1 cellular context compared by ENCODE assay signal in the genomic region with DNA sequence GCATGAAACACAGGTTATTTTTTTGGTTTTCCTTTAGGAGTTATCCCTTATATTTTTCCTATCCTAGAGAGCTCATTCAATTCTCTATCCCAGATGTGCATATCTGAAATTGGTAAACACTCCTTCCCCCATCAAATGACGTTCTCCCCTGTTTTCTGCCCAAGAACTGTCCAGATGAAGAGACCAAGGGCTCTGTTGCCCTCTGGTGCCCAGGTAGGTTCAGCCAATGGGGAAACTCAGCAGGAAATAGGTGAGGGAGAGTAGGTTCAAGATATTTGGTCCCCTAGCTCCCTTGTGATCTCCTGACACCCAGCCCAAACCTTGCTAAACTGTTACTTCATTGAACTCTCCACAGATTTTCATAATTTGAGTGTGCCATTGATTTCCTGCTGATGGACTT.
TF ChIP-seq lines count a peak whose summit lies in the region.

No MANE protein-coding gene starts in this region.

TF ChIP-seq in GM12878, 131 proteins besides CTCF, POLR2A, EP300 and RAD21 (continued from another document):
- TF ChIP-seq, protein P1, sequence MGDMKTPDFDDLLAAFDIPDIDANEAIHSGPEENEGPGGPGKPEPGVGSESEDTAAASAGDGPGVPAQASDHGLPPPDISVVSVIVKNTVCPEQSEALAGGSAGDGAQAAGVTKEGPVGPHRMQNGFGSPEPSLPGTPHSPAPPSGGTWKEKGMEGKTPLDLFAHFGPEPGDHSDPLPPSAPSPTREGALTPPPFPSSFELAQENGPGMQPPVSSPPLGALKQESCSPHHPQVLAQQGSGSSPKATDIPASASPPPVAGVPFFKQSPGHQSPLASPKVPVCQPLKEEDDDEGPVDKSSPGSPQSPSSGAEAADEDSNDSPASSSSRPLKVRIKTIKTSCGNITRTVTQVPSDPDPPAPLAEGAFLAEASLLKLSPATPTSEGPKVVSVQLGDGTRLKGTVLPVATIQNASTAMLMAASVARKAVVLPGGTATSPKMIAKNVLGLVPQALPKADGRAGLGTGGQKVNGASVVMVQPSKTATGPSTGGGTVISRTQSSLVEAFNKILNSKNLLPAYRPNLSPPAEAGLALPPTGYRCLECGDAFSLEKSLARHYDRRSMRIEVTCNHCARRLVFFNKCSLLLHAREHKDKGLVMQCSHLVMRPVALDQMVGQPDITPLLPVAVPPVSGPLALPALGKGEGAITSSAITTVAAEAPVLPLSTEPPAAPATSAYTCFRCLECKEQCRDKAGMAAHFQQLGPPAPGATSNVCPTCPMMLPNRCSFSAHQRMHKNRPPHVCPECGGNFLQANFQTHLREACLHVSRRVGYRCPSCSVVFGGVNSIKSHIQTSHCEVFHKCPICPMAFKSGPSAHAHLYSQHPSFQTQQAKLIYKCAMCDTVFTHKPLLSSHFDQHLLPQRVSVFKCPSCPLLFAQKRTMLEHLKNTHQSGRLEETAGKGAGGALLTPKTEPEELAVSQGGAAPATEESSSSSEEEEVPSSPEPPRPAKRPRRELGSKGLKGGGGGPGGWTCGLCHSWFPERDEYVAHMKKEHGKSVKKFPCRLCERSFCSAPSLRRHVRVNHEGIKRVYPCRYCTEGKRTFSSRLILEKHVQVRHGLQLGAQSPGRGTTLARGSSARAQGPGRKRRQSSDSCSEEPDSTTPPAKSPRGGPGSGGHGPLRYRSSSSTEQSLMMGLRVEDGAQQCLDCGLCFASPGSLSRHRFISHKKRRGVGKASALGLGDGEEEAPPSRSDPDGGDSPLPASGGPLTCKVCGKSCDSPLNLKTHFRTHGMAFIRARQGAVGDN (IDR thresholded peaks at IDR 0.05): no peak
- TF ChIP-seq MTA2 (IDR thresholded peaks at IDR 0.05; ENCODE audit: low read depth): peak; percentile 9; the same call in 1 of the 2 replicates
- TF ChIP-seq, protein P2, sequence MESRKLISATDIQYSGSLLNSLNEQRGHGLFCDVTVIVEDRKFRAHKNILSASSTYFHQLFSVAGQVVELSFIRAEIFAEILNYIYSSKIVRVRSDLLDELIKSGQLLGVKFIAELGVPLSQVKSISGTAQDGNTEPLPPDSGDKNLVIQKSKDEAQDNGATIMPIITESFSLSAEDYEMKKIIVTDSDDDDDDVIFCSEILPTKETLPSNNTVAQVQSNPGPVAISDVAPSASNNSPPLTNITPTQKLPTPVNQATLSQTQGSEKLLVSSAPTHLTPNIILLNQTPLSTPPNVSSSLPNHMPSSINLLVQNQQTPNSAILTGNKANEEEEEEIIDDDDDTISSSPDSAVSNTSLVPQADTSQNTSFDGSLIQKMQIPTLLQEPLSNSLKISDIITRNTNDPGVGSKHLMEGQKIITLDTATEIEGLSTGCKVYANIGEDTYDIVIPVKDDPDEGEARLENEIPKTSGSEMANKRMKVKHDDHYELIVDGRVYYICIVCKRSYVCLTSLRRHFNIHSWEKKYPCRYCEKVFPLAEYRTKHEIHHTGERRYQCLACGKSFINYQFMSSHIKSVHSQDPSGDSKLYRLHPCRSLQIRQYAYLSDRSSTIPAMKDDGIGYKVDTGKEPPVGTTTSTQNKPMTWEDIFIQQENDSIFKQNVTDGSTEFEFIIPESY (IDR thresholded peaks at IDR 0.05): no peak
- TF ChIP-seq, protein P3, sequence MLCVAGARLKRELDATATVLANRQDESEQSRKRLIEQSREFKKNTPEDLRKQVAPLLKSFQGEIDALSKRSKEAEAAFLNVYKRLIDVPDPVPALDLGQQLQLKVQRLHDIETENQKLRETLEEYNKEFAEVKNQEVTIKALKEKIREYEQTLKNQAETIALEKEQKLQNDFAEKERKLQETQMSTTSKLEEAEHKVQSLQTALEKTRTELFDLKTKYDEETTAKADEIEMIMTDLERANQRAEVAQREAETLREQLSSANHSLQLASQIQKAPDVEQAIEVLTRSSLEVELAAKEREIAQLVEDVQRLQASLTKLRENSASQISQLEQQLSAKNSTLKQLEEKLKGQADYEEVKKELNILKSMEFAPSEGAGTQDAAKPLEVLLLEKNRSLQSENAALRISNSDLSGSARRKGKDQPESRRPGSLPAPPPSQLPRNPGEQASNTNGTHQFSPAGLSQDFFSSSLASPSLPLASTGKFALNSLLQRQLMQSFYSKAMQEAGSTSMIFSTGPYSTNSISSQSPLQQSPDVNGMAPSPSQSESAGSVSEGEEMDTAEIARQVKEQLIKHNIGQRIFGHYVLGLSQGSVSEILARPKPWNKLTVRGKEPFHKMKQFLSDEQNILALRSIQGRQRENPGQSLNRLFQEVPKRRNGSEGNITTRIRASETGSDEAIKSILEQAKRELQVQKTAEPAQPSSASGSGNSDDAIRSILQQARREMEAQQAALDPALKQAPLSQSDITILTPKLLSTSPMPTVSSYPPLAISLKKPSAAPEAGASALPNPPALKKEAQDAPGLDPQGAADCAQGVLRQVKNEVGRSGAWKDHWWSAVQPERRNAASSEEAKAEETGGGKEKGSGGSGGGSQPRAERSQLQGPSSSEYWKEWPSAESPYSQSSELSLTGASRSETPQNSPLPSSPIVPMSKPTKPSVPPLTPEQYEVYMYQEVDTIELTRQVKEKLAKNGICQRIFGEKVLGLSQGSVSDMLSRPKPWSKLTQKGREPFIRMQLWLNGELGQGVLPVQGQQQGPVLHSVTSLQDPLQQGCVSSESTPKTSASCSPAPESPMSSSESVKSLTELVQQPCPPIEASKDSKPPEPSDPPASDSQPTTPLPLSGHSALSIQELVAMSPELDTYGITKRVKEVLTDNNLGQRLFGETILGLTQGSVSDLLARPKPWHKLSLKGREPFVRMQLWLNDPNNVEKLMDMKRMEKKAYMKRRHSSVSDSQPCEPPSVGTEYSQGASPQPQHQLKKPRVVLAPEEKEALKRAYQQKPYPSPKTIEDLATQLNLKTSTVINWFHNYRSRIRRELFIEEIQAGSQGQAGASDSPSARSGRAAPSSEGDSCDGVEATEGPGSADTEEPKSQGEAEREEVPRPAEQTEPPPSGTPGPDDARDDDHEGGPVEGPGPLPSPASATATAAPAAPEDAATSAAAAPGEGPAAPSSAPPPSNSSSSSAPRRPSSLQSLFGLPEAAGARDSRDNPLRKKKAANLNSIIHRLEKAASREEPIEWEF (IDR thresholded peaks at IDR 0.05; ENCODE audit: insufficient replicate concordance, low read depth, low read length): no peak
- no peak for TF ChIP-seq DPF2 (IDR thresholded peaks at IDR 0.05)
- TF ChIP-seq CREM (IDR thresholded peaks at IDR 0.05; ENCODE audit: low read depth): no peak
- 0 out of 2 replicates have a peak, but pooled peaks have one; percentile 43 for TF ChIP-seq CHD1 (IDR thresholded peaks at IDR 0.05; ENCODE audit: low read depth, low read length)
- TF ChIP-seq SMC3 (IDR thresholded peaks at IDR 0.05; ENCODE audit: borderline replicate concordance, low read length): peak; percentile 51; the same call in 1 of the 2 replicates
- no peak for TF ChIP-seq GATAD2B (conservative IDR thresholded peaks at IDR 0.05; ENCODE audit: low read depth)
- no peak for TF ChIP-seq SMAD5 (IDR thresholded peaks at IDR 0.05; ENCODE audit: low read depth)
- TF ChIP-seq, protein P4, sequence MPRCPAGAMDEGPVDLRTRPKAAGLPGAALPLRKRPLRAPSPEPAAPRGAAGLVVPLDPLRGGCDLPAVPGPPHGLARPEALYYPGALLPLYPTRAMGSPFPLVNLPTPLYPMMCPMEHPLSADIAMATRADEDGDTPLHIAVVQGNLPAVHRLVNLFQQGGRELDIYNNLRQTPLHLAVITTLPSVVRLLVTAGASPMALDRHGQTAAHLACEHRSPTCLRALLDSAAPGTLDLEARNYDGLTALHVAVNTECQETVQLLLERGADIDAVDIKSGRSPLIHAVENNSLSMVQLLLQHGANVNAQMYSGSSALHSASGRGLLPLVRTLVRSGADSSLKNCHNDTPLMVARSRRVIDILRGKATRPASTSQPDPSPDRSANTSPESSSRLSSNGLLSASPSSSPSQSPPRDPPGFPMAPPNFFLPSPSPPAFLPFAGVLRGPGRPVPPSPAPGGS (IDR thresholded peaks at IDR 0.05; ENCODE audit: borderline replicate concordance, insufficient read depth, low read depth, low read length, poor library complexity, severe bottlenecking): no peak
